In genomic region chr7:92702535-92702934, GRCh38 we compare ENCODE assay signal across 21 cellular contexts.
"Had no signal": no experiment of that assay in that cellular context is flagged by ENCODE, and none has a peak within 500 bp of the region (broad histone marks: within the 10 kb centered on the region; RNA-seq: fewer than 3 reads in every experiment).

No MANE protein-coding gene starts in this region.

- H3K9me3 ChIP-seq: psoas muscle, stomach, thoracic aorta, transverse colon had no signal

- H3K36me3 ChIP-seq: spleen, stomach, transverse colon had no signal

- H3K27ac ChIP-seq: coronary artery, foreskin keratinocyte, psoas muscle, spleen, stomach, thoracic aorta, transverse colon had no signal

- H3K27me3 ChIP-seq: foreskin keratinocyte, spleen, stomach, transverse colon had no signal

- H3K4me1 ChIP-seq: psoas muscle had no signal

- ATAC-seq: foreskin keratinocyte; left cardiac atrium; left ventricle myocardium superior; naive thymus-derived CD4-positive, alpha-beta T cell; psoas muscle; sciatic nerve had no signal

- H3K27me3 Mint-ChIP-seq: naive thymus-derived CD4-positive, alpha-beta T cell had no signal

- DNase-seq: effector CD4-positive, alpha-beta T cell; endodermal cell; erythroblast; foreskin keratinocyte; kidney; left cardiac atrium; left ventricle myocardium superior; naive thymus-derived CD4-positive, alpha-beta T cell; nephron progenitor cell; psoas muscle; spleen; stimulated activated CD4-positive, alpha-beta T cell treated with anti-CD3 and anti-CD28 coated beads, Interleukin-15, amount 100 ng/mL, for 24 hours; stimulated activated CD4-positive, alpha-beta T cell treated with anti-CD3 and anti-CD28 coated beads, Interleukin-1b, Interleukin-23, amount 100 ng/mL, for 48 hours; stimulated activated CD4-positive, alpha-beta T cell treated with anti-CD3 and anti-CD28 coated beads, Interleukin-4, amount 100 ng/mL, for 4 hours; stimulated activated naive CD4-positive, alpha-beta T cell; stomach; substantia nigra; transverse colon had no signal

- H3K9me3 Mint-ChIP-seq: naive thymus-derived CD4-positive, alpha-beta T cell had no signal

- H3K4me3 ChIP-seq: coronary artery, psoas muscle, spleen, stomach, thoracic aorta, transverse colon had no signal

- H3K27ac Mint-ChIP-seq: endodermal cell, nephron progenitor cell had no signal

- H3K4me3 Mint-ChIP-seq: endodermal cell; naive thymus-derived CD4-positive, alpha-beta T cell; nephron progenitor cell had no signal
